In genomic region chr17:73247728-73248127, GRCh38 we compare ENCODE assay signal across 20 cellular contexts. TPM values are rescaled to one million over a fixed set of nuclear protein-coding genes. Genes with fewer than 3 reads are reported as not detected.
DNase-seq lines count a peak whose midpoint lies in the region; ATAC-seq, FAIRE-seq and TF ChIP-seq lines count a peak whose summit lies in the region.
"Had no signal": no experiment of that assay in that cellular context is flagged by ENCODE, and none has a peak within 500 bp of the region (broad histone marks: within the 10 kb centered on the region; RNA-seq: fewer than 3 reads in every experiment).

No MANE protein-coding gene starts in this region.

- H3K36me3 ChIP-seq in BJ (ENCODE audit: control insufficient read depth, insufficient read depth, low read length) = peaks cover 7% of the 10 kb centered on the region
- H3K36me3 ChIP-seq in PC-3 (ENCODE audit: low read depth, low read length) = peaks cover 16% of the 10 kb centered on the region; the same call in 1 of the 2 replicates
- peaks cover 2 to 20% (median 12%) of the 10 kb centered on the region in 4 experiments; a peak in 7 of 8 replicates for H3K36me3 ChIP-seq in H1 (ENCODE audit: control insufficient read depth in 2 of 4, insufficient read depth in 4 of 4, low read length in 3 of 4)
- H3K36me3 ChIP-seq in neural cell (ENCODE audit: insufficient read depth, low read length) = no peaks in the 10 kb centered on the region
- H3K36me3 ChIP-seq in upper lobe of left lung = peaks cover 5 to 42% (median 21%) of the 10 kb centered on the region in 4 donors
- H3K36me3 ChIP-seq in colonic mucosa = no peaks in the 10 kb centered on the region
- H3K36me3 ChIP-seq in neural progenitor cell = no peaks in the 10 kb centered on the region

- peaks cover 2% of the 10 kb centered on the region for H3K27me3 Mint-ChIP-seq in neural progenitor cell (ENCODE audit: insufficient read depth, low read depth)
- H3K27me3 Mint-ChIP-seq: CD4-positive, alpha-beta T cell had no signal

- H3K27me3 ChIP-seq in BJ (ENCODE audit: control insufficient read depth, insufficient read depth, low read length) (no peaks in the 10 kb centered on the region; the same call in 1 of the 2 replicates), PC-3 (ENCODE audit: low read length) (no peaks in the 10 kb centered on the region), H1 (replicated peaks in 1 of 4; ENCODE audit: control insufficient read depth in 3 of 4, extremely low read depth in 1 of 4, insufficient read depth in 3 of 4, low read length in 3 of 4) (no peaks in the 10 kb centered on the region), neural cell (ENCODE audit: insufficient read depth, low read depth, low read length) (no peaks in the 10 kb centered on the region), upper lobe of left lung (no peaks in the 10 kb centered on the region), colonic mucosa (no peaks in the 10 kb centered on the region), neural progenitor cell (peaks cover 6% of the 10 kb centered on the region)
- H3K27me3 ChIP-seq: SJSA1 had no signal

- no peaks in the 10 kb centered on the region for H4K20me1 ChIP-seq in PC-3 (ENCODE audit: low read length)
- no peaks in the 10 kb centered on the region for H4K20me1 ChIP-seq in H1 (replicated peaks in 1 of 2; ENCODE audit: control insufficient read depth in 1 of 2, insufficient read depth in 2 of 2, low read length in 2 of 2)
- H4K20me1 ChIP-seq in neural cell (ENCODE audit: insufficient read depth) = no peaks in the 10 kb centered on the region
- H4K20me1 ChIP-seq in neural progenitor cell (ENCODE audit: low read depth) = peaks cover 6% of the 10 kb centered on the region

- H2BK20ac ChIP-seq in H1 (ENCODE audit: low read length) = no peak overlapping the region

- peak; percentile 48 for FAIRE-seq in H1 (lab: Jason Lieb, UNC)
- FAIRE-seq: islet of Langerhans had no signal

- no peak overlapping the region for H3K9ac ChIP-seq in PC-3 (ENCODE audit: low read length)
- no peak overlapping the region for H3K9ac ChIP-seq in H1 (replicated peaks in 1 of 4; ENCODE audit: extremely low read depth in 1 of 4, low read depth in 3 of 4, low read length in 3 of 4)
- H3K9ac ChIP-seq in neural cell (ENCODE audit: low read length) = no peak overlapping the region
- no peak overlapping the region for H3K9ac ChIP-seq in colonic mucosa (ENCODE audit: low read depth in 2 of 2, low read length in 2 of 2)
- no peak overlapping the region for H3K9ac ChIP-seq in neural progenitor cell

- no peak overlapping the region for H2BK120ac ChIP-seq in H1 (replicated peaks; ENCODE audit: low read depth, low read length)

- H3K18ac ChIP-seq in H1 (ENCODE audit: extremely low read depth, low read length) = no peak overlapping the region

- H3K4ac ChIP-seq in H1 (replicated peaks; ENCODE audit: insufficient read length, low read depth, low read length) = no peak overlapping the region

- no peaks in the 10 kb centered on the region for H3K79me1 ChIP-seq in H1 (ENCODE audit: low read depth, low read length)

- H3K9me3 Mint-ChIP-seq in neural progenitor cell = no peaks in the 10 kb centered on the region
- H3K9me3 Mint-ChIP-seq: CD4-positive, alpha-beta T cell; type B pancreatic cell had no signal

- H2AFZ ChIP-seq in PC-3 (ENCODE audit: low read length) (no peak overlapping the region), H1 (ENCODE audit: low read length) (no peak overlapping the region), neural cell (ENCODE audit: low read depth, low read length) (no peak overlapping the region), neural progenitor cell (replicated peaks) (no peak overlapping the region)

- no peak overlapping the region for H3K4me3 Mint-ChIP-seq in neural progenitor cell
- H3K4me3 Mint-ChIP-seq: CD4-positive, alpha-beta T cell; type B pancreatic cell had no signal

- H3F3A ChIP-seq in PC-3 (ENCODE audit: low read length, unreplicated experiment) (no peaks in the 10 kb centered on the region), neural cell (ENCODE audit: insufficient read depth, low read length, poor library complexity, severe bottlenecking) (no peaks in the 10 kb centered on the region), neural progenitor cell (ENCODE audit: low read depth) (peaks cover 5% of the 10 kb centered on the region)

- no peak overlapping the region for H2BK12ac ChIP-seq in H1 (ENCODE audit: low read depth, low read length)

- no peak overlapping the region for H4K8ac ChIP-seq in H1 (ENCODE audit: extremely low read depth, insufficient read depth, low read length)

- H3K4me3 ChIP-seq in BJ (ENCODE audit: low read depth, low read length) (no peak overlapping the region), PC-3 (ENCODE audit: low read length) (no peak overlapping the region), H1 (ENCODE audit: extremely low read depth in 1 of 4, insufficient read depth in 2 of 4, low read depth in 3 of 4, low read length in 4 of 4) (no peak overlapping the region), neural cell (ENCODE audit: low read length) (no peak overlapping the region), upper lobe of left lung (no peak overlapping the region), colonic mucosa (no peak overlapping the region), neural progenitor cell (no peak overlapping the region)
- H3K4me3 ChIP-seq: SJSA1 had no signal

- no peak for TF ChIP-seq EP300 in H1 (IDR thresholded peaks at IDR 0.05; ENCODE audit: borderline replicate concordance in 1 of 2, low read depth in 2 of 2, low read length in 2 of 2)
- TF ChIP-seq EP300 in neural cell (conservative IDR thresholded peaks at IDR 0.05; ENCODE audit: poor library complexity, severe bottlenecking) = no peak
- TF ChIP-seq EP300 in upper lobe of left lung (IDR thresholded peaks at IDR 0.05) = no peak

- no peaks in the 10 kb centered on the region for H3K4me1 ChIP-seq in PC-3 (ENCODE audit: insufficient read depth, low read length)
- no peaks in the 10 kb centered on the region for H3K4me1 ChIP-seq in H1 (replicated peaks in 1 of 4; ENCODE audit: control insufficient read depth in 3 of 4, insufficient read depth in 4 of 4, low read length in 3 of 4)
- no peaks in the 10 kb centered on the region for H3K4me1 ChIP-seq in upper lobe of left lung
- H3K4me1 ChIP-seq in colonic mucosa = no peaks in the 10 kb centered on the region
- H3K4me1 ChIP-seq in neural progenitor cell = no peaks in the 10 kb centered on the region
- H3K4me1 ChIP-seq: SJSA1 had no signal

- H3K9me2 ChIP-seq in PC-3 (replicated peaks; ENCODE audit: low read length) = no peaks in the 10 kb centered on the region
- no peaks in the 10 kb centered on the region for H3K9me2 ChIP-seq in neural cell (ENCODE audit: insufficient read depth, low read length)

- H3K14ac ChIP-seq in H1 (ENCODE audit: insufficient read length) = no peak overlapping the region

- no peak overlapping the region for H3K23ac ChIP-seq in H1 (ENCODE audit: insufficient read length)

- DNase-seq in BJ (ENCODE audit: low read depth) (no peak), PC-3 (no peak), H1 (ENCODE audit: low read depth in 1 of 2, low spot score in 2 of 2) (no peak), upper lobe of left lung (no peak), colonic mucosa (no peak), neural progenitor cell (ENCODE audit: low spot score) (no peak), occipital lobe (lab: John Stamatoyannopoulos, UW) (no peak)
- DNase-seq: activated gamma-delta T cell treated with Interleukin-2 at 50 U/mL for 16 hours; CD4-positive, alpha-beta T cell; effector CD8-positive, alpha-beta T cell; EL; glutamatergic neuron; Kasumi-1; NCI-H446 treated with DMSO at 0.1 percent for 48 hours; nucleus accumbens; stimulated activated naive CD4-positive, alpha-beta T cell had no signal

- no peak overlapping the region for H2AK5ac ChIP-seq in H1 (ENCODE audit: low read depth, low read length)

- WGBS in H1 (ENCODE audit: extremely low coverage in 1 of 2, insufficient coverage in 1 of 2, insufficient read length in 1 of 2, insufficient replicate concordance in 2 of 2, low coverage in 1 of 2, low lambda C conversion rate in 2 of 2, missing lambda C conversion rate in 1 of 2), 2 experiments = 89% methylated on average over 2 of the region's 2 CpGs; no CpG with 5 or more reads in 1 of the 2 experiments
- 76 to 85% methylated on average over 2 of the region's 2 CpGs for WGBS in upper lobe of left lung, 2 donors

- no peak overlapping the region for H3K56ac ChIP-seq in H1 (replicated peaks; ENCODE audit: insufficient read length, low read depth, low read length)

- H3K79me2 ChIP-seq in PC-3 (ENCODE audit: low read length) (no peaks in the 10 kb centered on the region), H1 (ENCODE audit: control insufficient read depth in 1 of 2, insufficient read depth in 2 of 2, low read length in 2 of 2) (no peaks in the 10 kb centered on the region), neural cell (replicated peaks; ENCODE audit: insufficient read depth, low read length) (no peaks in the 10 kb centered on the region), neural progenitor cell (ENCODE audit: low read depth) (no peaks in the 10 kb centered on the region)

- POLR2A ChIA-PET in BJ (lab: Charles Lee) (no interaction called here), PC-3 (lab: Charles Lee; ENCODE audit: unreplicated experiment) (no interaction called here), H1 (lab: Charles Lee; ENCODE audit: partially characterized antibody) (interaction anchor here (0.9 to 1.1 kb wide), 2 partner anchors 15 to 16 kb away, joined by 3 read pairs; no protein-coding TSS in a partner anchor)

- no TSS peak for BruUV-seq in PC-3 (replicated peaks; lab: Mats Ljungman, UMichigan)

- H3K23me2 ChIP-seq in H1 (ENCODE audit: low read depth, low read length) = no peaks in the 10 kb centered on the region

- H2BK5ac ChIP-seq in H1 (ENCODE audit: low read depth, low read length) = no peak overlapping the region

- intact Hi-C loops in PC-3 (cut with micrococcal nuclease) = loop anchor here (1.0 kb wide), 1 partner anchor 56 kb away; no protein-coding TSS in a partner anchor
- intact Hi-C loops in colonic mucosa (cut with DNase I) = loop anchor here (5.0 kb wide), 1 partner anchor 520 kb away; no protein-coding TSS in a partner anchor

- H3K9me3 ChIP-seq in PC-3 (ENCODE audit: low read length) = no peaks in the 10 kb centered on the region
- no peaks in the 10 kb centered on the region for H3K9me3 ChIP-seq in H1 (ENCODE audit: insufficient read depth in 2 of 2, low read depth in 1 of 2, low read length in 1 of 2)
- H3K9me3 ChIP-seq in neural cell (ENCODE audit: low read length) = no peaks in the 10 kb centered on the region
- no peaks in the 10 kb centered on the region for H3K9me3 ChIP-seq in upper lobe of left lung
- no peaks in the 10 kb centered on the region for H3K9me3 ChIP-seq in colonic mucosa
- no peaks in the 10 kb centered on the region for H3K9me3 ChIP-seq in neural progenitor cell (ENCODE audit: low read depth)
- H3K9me3 ChIP-seq: SJSA1 had no signal

- CTCF ChIA-PET in BJ (lab: Yijun Ruan, JAX) (interaction anchor here (0.8 to 18.8 kb wide), 11 partner anchors 9 to 691 kb away, joined by 3 to 427 read pairs (median 7); no protein-coding TSS in a partner anchor), PC-3 (lab: Charles Lee) (interaction anchor here (0.6 kb wide), 1 partner anchor 523 kb away, joined by 3 read pairs; no protein-coding TSS in a partner anchor), H1 (lab: Charles Lee; ENCODE audit: partially characterized antibody) (interaction anchor here (0.8 to 19.7 kb wide), 7 partner anchors 7 to 521 kb away, joined by 3 to 439 read pairs (median 12); a partner anchor contains a TSS)

- no peak for TF ChIP-seq POLR2A in H1 (IDR thresholded peaks at IDR 0.05; ENCODE audit: control extremely low read depth in 1 of 2, low read depth in 2 of 2, low read length in 2 of 2)
- no peak for TF ChIP-seq POLR2A in upper lobe of left lung (IDR thresholded peaks at IDR 0.05)

- H3K27ac Mint-ChIP-seq in neural progenitor cell = no peak overlapping the region
- H3K27ac Mint-ChIP-seq: CD4-positive, alpha-beta T cell; type B pancreatic cell had no signal

- no peak overlapping the region for H4K91ac ChIP-seq in H1 (replicated peaks; ENCODE audit: insufficient read length, low read length)

- no peak overlapping the region for H2BK15ac ChIP-seq in H1 (ENCODE audit: low read length)

- ATAC-seq in PC-3 = peak; percentile 31; the same call in 1 of the 2 replicates
- ATAC-seq in upper lobe of left lung (ENCODE audit: low FRiP score in 2 of 2) = no peak

- no peak overlapping the region for H4K5ac ChIP-seq in H1 (ENCODE audit: insufficient read length, low read depth, low read length)

- no peak overlapping the region for H3K4me2 ChIP-seq in PC-3 (ENCODE audit: low read length)
- H3K4me2 ChIP-seq in H1 (ENCODE audit: insufficient read depth in 1 of 2, low read depth in 2 of 2, low read length in 2 of 2) = no peak overlapping the region
- no peak overlapping the region for H3K4me2 ChIP-seq in neural cell (ENCODE audit: low read length)
- H3K4me2 ChIP-seq in neural progenitor cell = no peak overlapping the region

- TF ChIP-seq CTCF in BJ (IDR thresholded peaks at IDR 0.05; ENCODE audit: insufficient read depth, low read depth, low read length) (peak; percentile 37), PC-3 (conservative IDR thresholded peaks at IDR 0.05; ENCODE audit: low read depth, low read length) (peak; percentile 49; the same call in 1 of the 2 replicates), H1 (IDR thresholded peaks at IDR 0.05; ENCODE audit: control extremely low read depth in 1 of 3, insufficient read depth in 1 of 3, low read depth in 1 of 3, low read length in 3 of 3) (peak in 1 of 3 experiments; percentile 3; a peak in 1 of 4 replicates), neural cell (IDR thresholded peaks at IDR 0.05; ENCODE audit: poor library complexity, severe bottlenecking) (no peak), upper lobe of left lung (IDR thresholded peaks at IDR 0.05) (peak in 1 of 6 experiments; percentile 8), colonic mucosa (IDR thresholded peaks at IDR 0.05) (no peak), neural progenitor cell (IDR thresholded peaks at IDR 0.05) (no peak)

- TF ChIP-seq RAD21 in H1 (IDR thresholded peaks at IDR 0.05 in 1 of 2, conservative IDR thresholded peaks at IDR 0.05 in 1 of 2; ENCODE audit: low read depth in 2 of 2, low read length in 2 of 2) = peak in 1 of 2 experiments; percentile 7; a peak in 1 of 4 replicates
- TF ChIP-seq RAD21 in neural cell (conservative IDR thresholded peaks at IDR 0.05) = no peak

- no peak overlapping the region for H3K27ac ChIP-seq in PC-3 (ENCODE audit: low read length)
- no peak overlapping the region for H3K27ac ChIP-seq in H1 (ENCODE audit: low read depth, low read length)
- H3K27ac ChIP-seq in neural cell (ENCODE audit: low read length) = no peak overlapping the region
- H3K27ac ChIP-seq in upper lobe of left lung = no peak overlapping the region
- H3K27ac ChIP-seq in colonic mucosa = no peak overlapping the region
- H3K27ac ChIP-seq in neural progenitor cell = no peak overlapping the region
- H3K27ac ChIP-seq: SJSA1 had no signal

- peaks cover 13% of the 10 kb centered on the region for H3K4me1 Mint-ChIP-seq in neural progenitor cell

- H3K36me3 Mint-ChIP-seq in neural progenitor cell = peaks cover 9% of the 10 kb centered on the region

RNA-seq across cellular contexts. Expression of gene CPSF4L, which starts 14.0 kb away (rescaled TPM):
- 0.13 TPM in 1 of 2 replicates, not detected in the other for polyA plus RNA-seq in BJ (2011; rRNA removed)
- not detected in 2 replicates for polyA minus RNA-seq in BJ (2011; rRNA and poly(A)+ RNA removed)
- total RNA-seq in PC-3 (2014; rRNA removed) = not detected in 2 replicates
- total RNA-seq in H1 (2021; fragmentation: NEBNext Ultra II Directional; extraction: Animal tissue kit (Norgen Biotek cat#: 25700)) = not detected in 2 replicates
- 0.28 TPM in 1 of 2 replicates, not detected in the other for polyA plus RNA-seq in H1 (2011; rRNA removed)
- not detected for polyA plus RNA-seq in H1 (2011; cell fraction: cytosol; rRNA removed)
- not detected for polyA plus RNA-seq in H1 (2011; cell fraction: nucleus; rRNA removed)
- not detected in 4 replicates for polyA plus RNA-seq in H1 (2012, experiment 1 of 2)
- polyA plus RNA-seq in H1 (2012, experiment 2 of 2) = not detected
- not detected for polyA plus RNA-seq in H1 (2013, experiment 1 of 2)
- not detected for polyA plus RNA-seq in H1 (2013, experiment 2 of 2)
- polyA minus RNA-seq in H1 (2011; rRNA and poly(A)+ RNA removed) = not detected in 2 replicates
- polyA minus RNA-seq in H1 (2011; cell fraction: cytosol; rRNA and poly(A)+ RNA removed) = not detected
- polyA minus RNA-seq in H1 (2011; cell fraction: nucleus; rRNA and poly(A)+ RNA removed) = not detected
- polyA plus RNA-seq in neural cell = not detected in 2 replicates
- polyA minus RNA-seq in neural cell = 1.0 TPM in 1 of 2 replicates, not detected in the other
- total RNA-seq in upper lobe of left lung = under 1 TPM in 1 of 6 donors, not detected in 5; 0.46 TPM
- not detected for total RNA-seq in colonic mucosa
- total RNA-seq in neural progenitor cell (ENCODE audit: low replicate concordance) = not detected in 2 replicates
- not detected for total RNA-seq in occipital lobe
- total RNA-seq: CD4-positive, alpha-beta T cell had no signal

RNA-seq across cellular contexts. Expression of gene COG1, which starts 54.9 kb away (rescaled TPM):
- 39.4 and 54.9 TPM in 2 replicates for polyA plus RNA-seq in BJ (2011; rRNA removed)
- polyA minus RNA-seq in BJ (2011; rRNA and poly(A)+ RNA removed) = 33.1 and 50.7 TPM in 2 replicates
- total RNA-seq in PC-3 (2014; rRNA removed) = 24.1 and 31.6 TPM in 2 replicates
- total RNA-seq in H1 (2021; fragmentation: NEBNext Ultra II Directional; extraction: Animal tissue kit (Norgen Biotek cat#: 25700)) = 18.7 and 19.5 TPM in 2 replicates
- polyA plus RNA-seq in H1 (2011; rRNA removed) = 11.0 and 13.7 TPM in 2 replicates
- polyA plus RNA-seq in H1 (2011; cell fraction: cytosol; rRNA removed) = 11.4 TPM
- 33.9 TPM for polyA plus RNA-seq in H1 (2011; cell fraction: nucleus; rRNA removed)
- 18.7 to 20.9 TPM (median 19.7 TPM) in 4 replicates for polyA plus RNA-seq in H1 (2012, experiment 1 of 2)
- polyA plus RNA-seq in H1 (2012, experiment 2 of 2) = 13.1 TPM
- polyA plus RNA-seq in H1 (2013, experiment 1 of 2) = 23.1 TPM
- 17.5 TPM for polyA plus RNA-seq in H1 (2013, experiment 2 of 2)
- 23.3 and 24.9 TPM in 2 replicates for polyA minus RNA-seq in H1 (2011; rRNA and poly(A)+ RNA removed)
- 7.3 TPM for polyA minus RNA-seq in H1 (2011; cell fraction: cytosol; rRNA and poly(A)+ RNA removed)
- polyA minus RNA-seq in H1 (2011; cell fraction: nucleus; rRNA and poly(A)+ RNA removed) = 21.1 TPM
- polyA plus RNA-seq in neural cell = 23.5 and 26.3 TPM in 2 replicates
- 30.9 and 36.0 TPM in 2 replicates for polyA minus RNA-seq in neural cell
- 10 to 100 TPM; 27.7 to 75.4 (median 32.5) TPM for total RNA-seq in upper lobe of left lung
- total RNA-seq in colonic mucosa = 10 to 100 TPM; 41.0 to 41.2 TPM
- total RNA-seq in neural progenitor cell (ENCODE audit: low replicate concordance) = 11.7 and 22.9 TPM in 2 replicates
- 19.3 TPM for total RNA-seq in occipital lobe

Comparison
In these comparisons a context has a peak if more than half of its experiments do, and no peak if none do; other contexts are left out.
1. CTCF ChIP-seq: peak in BJ (single experiment) and PC-3 (single experiment); none in neural cell (single experiment), colonic mucosa (single experiment) and neural progenitor cell (single experiment).